Comparison of ENCODE assay signal across 8 cellular contexts in the genomic region with DNA sequence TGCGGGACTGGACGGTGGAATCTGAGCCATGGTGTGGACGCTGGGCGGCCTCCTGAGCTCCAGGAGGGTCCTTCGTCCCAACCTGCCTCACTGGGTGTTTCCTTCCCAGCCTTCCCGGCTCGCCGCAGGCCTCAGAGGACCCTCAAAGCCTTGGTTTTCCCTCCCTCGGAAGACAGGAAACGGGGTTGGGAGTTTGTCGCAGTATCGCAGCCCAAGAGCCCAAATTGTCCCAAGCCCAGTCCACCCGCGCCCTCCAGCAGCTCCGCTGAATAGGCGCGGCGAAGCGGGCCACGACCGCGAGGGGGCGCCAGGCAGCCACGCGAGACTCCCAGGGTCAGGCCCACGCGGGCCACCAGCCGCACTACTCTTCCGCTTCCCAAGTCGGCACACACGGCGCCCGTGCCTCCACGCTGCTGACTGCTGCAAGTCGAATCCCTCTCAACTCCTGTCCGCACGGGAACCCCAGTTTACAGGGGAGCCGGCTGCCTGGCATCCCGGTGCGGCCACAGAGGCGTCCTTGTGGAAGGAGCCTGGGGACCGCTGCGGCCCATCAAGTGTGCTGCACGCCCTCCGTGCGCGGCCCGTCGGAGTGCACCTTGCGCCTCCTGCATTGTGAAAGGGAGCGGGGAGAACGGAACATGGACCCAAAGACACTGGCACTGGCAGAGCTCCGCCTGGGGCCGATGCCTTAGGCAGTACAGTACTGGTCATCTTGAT. TPM values are rescaled to one million over a fixed set of nuclear protein-coding genes. Genes with fewer than 3 reads are reported as not detected.
DNase-seq lines count a peak whose midpoint lies in the region; ATAC-seq and TF ChIP-seq lines count a peak whose summit lies in the region.

No MANE protein-coding gene starts in this region.

- peak overlapping the region in 1 of 2 donors; percentile 85 for H3K27ac Mint-ChIP-seq in natural killer cell
- H3K27ac Mint-ChIP-seq in stimulated activated effector memory CD8-positive, alpha-beta T cell treated with anti-CD3 and anti-CD28 coated beads, Interleukin-12 subunit alpha, Interleukin-12 subunit beta, amount 100 ng/mL, for 72 hours: peak overlapping the region; percentile 70

- no peaks in the 10 kb centered on the region for H3K9me2 ChIP-seq in PC-3 (replicated peaks; ENCODE audit: low read length)

- H3K4me3 ChIP-seq in PC-3 (ENCODE audit: low read length): peak overlapping the region; percentile 71

- H3K4me2 ChIP-seq in PC-3 (ENCODE audit: low read length): peak overlapping the region; percentile 97

- intact Hi-C loops in PC-3 (cut with micrococcal nuclease): loop anchor here (1.0 kb wide), 2 partner anchors 48 to 219 kb away; no protein-coding TSS in a partner anchor
- intact Hi-C loops in natural killer cell (cut with micrococcal nuclease): loop anchor here (1.0 kb wide), 3 partner anchors 196 to 413 kb away; a partner anchor contains a TSS

- BruUV-seq in PC-3 (replicated peaks; lab: Mats Ljungman, UMichigan): no TSS peak

- H3K4me3 Mint-ChIP-seq in natural killer cell: peak overlapping the region; percentile 87
- H3K4me3 Mint-ChIP-seq in stimulated activated effector memory CD8-positive, alpha-beta T cell treated with anti-CD3 and anti-CD28 coated beads, Interleukin-12 subunit alpha, Interleukin-12 subunit beta, amount 100 ng/mL, for 72 hours: peak overlapping the region; percentile 80

- no peaks in the 10 kb centered on the region for H4K20me1 ChIP-seq in PC-3 (ENCODE audit: low read length)

- H3K27ac ChIP-seq in PC-3 (ENCODE audit: low read length): no peak overlapping the region

- H3K27me3 Mint-ChIP-seq in natural killer cell (ENCODE audit: low read depth in 2 of 2): peaks cover 0 to 8% of the 10 kb centered on the region in 2 donors

- no peaks in the 10 kb centered on the region for H3K79me2 ChIP-seq in PC-3 (ENCODE audit: low read length)

- no peaks in the 10 kb centered on the region for H3F3A ChIP-seq in PC-3 (ENCODE audit: low read length, unreplicated experiment)

- CTCF ChIA-PET in PC-3 (lab: Charles Lee): interaction anchor here (0.6 to 1.3 kb wide), 12 partner anchors 11 to 385 kb away, joined by 3 to 12 read pairs (median 4); no protein-coding TSS in a partner anchor

- peak overlapping the region; percentile 98 for H2AFZ ChIP-seq in PC-3 (ENCODE audit: low read length)

- ATAC-seq in HG03439 (IDR thresholded peaks at IDR 0.05; ENCODE audit: unreplicated experiment): peak; percentile 75
- peak; percentile 95 for ATAC-seq in PC-3
- ATAC-seq in natural killer cell: peak; percentile 96 to 99 (median 99)
- peak; percentile 97 for ATAC-seq in stimulated activated effector memory CD8-positive, alpha-beta T cell treated with anti-CD3 and anti-CD28 coated beads, Interleukin-12 subunit alpha, Interleukin-12 subunit beta, amount 100 ng/mL, for 72 hours

- TF ChIP-seq CTCF in PC-3 (conservative IDR thresholded peaks at IDR 0.05; ENCODE audit: low read depth, low read length) (peak; percentile 97), natural killer cell (IDR thresholded peaks at IDR 0.05) (peak; percentile 99)

- no peaks in the 10 kb centered on the region for H3K36me3 Mint-ChIP-seq in natural killer cell
- no peaks in the 10 kb centered on the region for H3K36me3 Mint-ChIP-seq in stimulated activated effector memory CD8-positive, alpha-beta T cell treated with anti-CD3 and anti-CD28 coated beads, Interleukin-12 subunit alpha, Interleukin-12 subunit beta, amount 100 ng/mL, for 72 hours

- H3K36me3 ChIP-seq in PC-3 (ENCODE audit: low read depth, low read length): no peaks in the 10 kb centered on the region

- no peaks in the 10 kb centered on the region for H3K9me3 Mint-ChIP-seq in natural killer cell
- no peaks in the 10 kb centered on the region for H3K9me3 Mint-ChIP-seq in stimulated activated effector memory CD8-positive, alpha-beta T cell treated with anti-CD3 and anti-CD28 coated beads, Interleukin-12 subunit alpha, Interleukin-12 subunit beta, amount 100 ng/mL, for 72 hours

- peaks cover 9% of the 10 kb centered on the region for H3K4me1 ChIP-seq in PC-3 (ENCODE audit: insufficient read depth, low read length)

- H3K9me3 ChIP-seq in PC-3 (ENCODE audit: low read length): no peaks in the 10 kb centered on the region

- peaks cover 5 to 7% of the 10 kb centered on the region in 2 donors for H3K4me1 Mint-ChIP-seq in natural killer cell
- H3K4me1 Mint-ChIP-seq in stimulated activated effector memory CD8-positive, alpha-beta T cell treated with anti-CD3 and anti-CD28 coated beads, Interleukin-12 subunit alpha, Interleukin-12 subunit beta, amount 100 ng/mL, for 72 hours: peaks cover 16% of the 10 kb centered on the region

- H3K27me3 ChIP-seq in PC-3 (ENCODE audit: low read length): no peaks in the 10 kb centered on the region

- peak overlapping the region; percentile 50 for H3K9ac ChIP-seq in PC-3 (ENCODE audit: low read length)

- POLR2A ChIA-PET in PC-3 (lab: Charles Lee; ENCODE audit: unreplicated experiment): interaction anchor here (0.6 to 0.8 kb wide), 2 partner anchors 41 to 47 kb away, joined by 3 to 4 read pairs; a partner anchor contains a TSS

- DNase-seq in NCI-H2171 treated with DMSO at 0.1 percent for 48 hours (lab: John Stamatoyannopoulos, UW) (peak; percentile 50), NCI-H2171 (lab: John Stamatoyannopoulos, UW) (no peak), PC-3 (peak; percentile 80), fibroblast of gingiva (ENCODE audit: low read depth) (peak; percentile 66), natural killer cell (peak; percentile 92)
- peak; percentile 93 to 95 for DNase-seq in activated T-cell treated with anti-CD3 and anti-CD28 coated beads, Interleukin-2, amount 50 U/mL, for 48 hours
- DNase-seq in stimulated activated effector memory CD8-positive, alpha-beta T cell treated with anti-CD3 and anti-CD28 coated beads, Interleukin-12 subunit alpha, Interleukin-12 subunit beta, amount 100 ng/mL, for 72 hours (ENCODE audit: low spot score in 2 of 2): peak; percentile 92 to 97

RNA-seq across cellular contexts. Expression of a gene that starts 40.4 kb away (rescaled TPM):
- total RNA-seq in PC-3 (2014; rRNA removed): 1,115 and 1,441 TPM in 2 replicates
- 10 to 100 TPM; 63.1 to 84.2 (median 77.3) TPM for total RNA-seq in natural killer cell

RNA-seq across cellular contexts. Expression of a gene that starts 50.4 kb away (rescaled TPM):
- total RNA-seq in PC-3 (2014; rRNA removed): not detected in 2 replicates
- total RNA-seq in natural killer cell: not detected

RNA-seq across cellular contexts. Expression of a gene that starts 52.5 kb away (rescaled TPM):
- 25.8 and 26.8 TPM in 2 replicates for total RNA-seq in PC-3 (2014; rRNA removed)
- 10 to 100 TPM; 30.8 to 48.0 (median 39.7) TPM for total RNA-seq in natural killer cell

Comparison
In these comparisons a context has a peak if more than half of its experiments do, and no peak if none do; other contexts are left out.
1. RNA of a gene that starts 40.4 kb away (total RNA-seq): 1,115 to 1,441 TPM in PC-3; 63.1 to 84.2 TPM in natural killer cell; every median in the first group is over 10 times any median in the second.
2. Peak in every context shown above with its lines, with median percentiles within 50 percentile points of each other: ATAC-seq.